ENCODE assay signal across 9 cellular contexts in the genomic region with DNA sequence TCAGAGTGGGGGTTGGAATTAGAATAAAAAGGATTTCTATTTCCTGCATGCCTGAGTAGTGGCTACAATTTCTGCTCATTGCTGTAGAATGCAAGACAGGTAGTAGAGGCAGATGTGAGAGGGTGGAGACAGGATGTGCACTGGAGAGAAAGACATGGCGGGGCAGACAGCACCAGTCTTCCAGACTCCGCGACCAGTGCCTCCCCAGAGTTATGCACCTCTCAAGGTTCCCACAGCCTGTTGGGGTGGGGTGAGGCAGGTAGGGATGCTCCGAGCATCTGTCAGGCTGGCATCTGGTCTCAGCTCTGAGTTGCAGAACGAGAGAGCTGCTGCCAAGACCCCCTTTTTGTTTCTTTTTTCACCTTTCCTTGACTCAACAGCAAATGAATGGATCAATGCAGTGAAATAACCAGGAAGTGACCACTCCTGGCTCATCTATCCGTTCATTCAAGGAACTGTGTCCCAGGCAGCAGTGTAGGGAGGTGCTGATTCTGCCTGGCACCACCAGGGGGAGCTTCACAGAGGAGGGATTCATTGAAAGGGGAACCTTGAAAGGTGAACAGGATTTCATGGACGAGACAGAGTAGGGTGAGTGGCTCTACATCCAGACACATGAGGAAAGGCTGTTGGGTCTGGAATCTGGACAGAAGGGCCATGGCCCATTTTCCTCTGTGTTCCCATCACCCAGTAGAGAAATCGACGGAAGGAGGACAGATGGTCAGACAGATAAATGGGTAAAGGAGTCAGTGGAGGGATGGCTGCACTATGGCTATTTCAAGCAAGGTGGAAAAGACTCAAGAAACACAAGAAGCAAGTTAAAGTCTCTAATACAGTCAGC. TPM values are rescaled to one million over a fixed set of nuclear protein-coding genes. Genes with fewer than 3 reads are reported as not detected.
A peak's percentile ranks its signal among the peaks of the same experiment; 100 is the strongest.
DNase-seq lines count a peak whose midpoint lies in the region; ATAC-seq and TF ChIP-seq lines count a peak whose summit lies in the region.
"Had no signal": no experiment of that assay in that cellular context is flagged by ENCODE, and none has a peak within 500 bp of the region (broad histone marks: within the 10 kb centered on the region; RNA-seq: fewer than 3 reads in every experiment).

No MANE protein-coding gene starts in this region.

- CTCF ChIA-PET in activated CD4-positive, alpha-beta memory T cell treated with anti-CD3 and anti-CD28 coated beads, Interleukin-2, amount 10 ng/mL, durations not matched to agents 7 days and 5 days (lab: Charles Lee) = interaction anchor here (0.7 to 2.0 kb wide), 11 partner anchors 10 to 107 kb away, joined by 3 to 6 read pairs (median 3); no protein-coding TSS in a partner anchor

- H3K9me3 ChIP-seq in endodermal cell (ENCODE audit: control insufficient read depth, low read length) = no peaks in the 10 kb centered on the region

- H3K27me3 ChIP-seq in endodermal cell (ENCODE audit: control insufficient read depth, insufficient read depth, low read length, poor library complexity, severe bottlenecking) = peaks cover 5% of the 10 kb centered on the region

- DNase-seq in NCI-H2107 treated with DMSO at 0.1 percent for 48 hours (lab: John Stamatoyannopoulos, UW; ENCODE audit: unreplicated experiment) (peak; percentile 13), NCI-H2107 (lab: John Stamatoyannopoulos, UW) (no peak), NCI-H2227 (lab: John Stamatoyannopoulos, UW; ENCODE audit: unreplicated experiment) (peak; percentile 74), endodermal cell (peak; percentile 93), mesothelial cell of epicardium (ENCODE audit: low spot score in 2 of 2, unreplicated experiment in 2 of 2) (peak in 1 of 2 experiments; percentile 76)
- DNase-seq in activated CD4-positive, alpha-beta memory T cell treated with anti-CD3 and anti-CD28 coated beads, Interleukin-2, amount 10 ng/mL, durations not matched to agents 7 days and 5 days = peak; percentile 59
- DNase-seq in stimulated activated effector memory CD8-positive, alpha-beta T cell treated with anti-CD3 and anti-CD28 coated beads, Interleukin-12 subunit alpha, Interleukin-12 subunit beta, amount 100 ng/mL, for 72 hours (ENCODE audit: low spot score in 2 of 2) = peak; percentile 37 to 76

- ATAC-seq in HG02623 (IDR thresholded peaks at IDR 0.05; ENCODE audit: unreplicated experiment) = peak; percentile 58
- peak; percentile 70 for ATAC-seq in stimulated activated effector memory CD8-positive, alpha-beta T cell treated with anti-CD3 and anti-CD28 coated beads, Interleukin-12 subunit alpha, Interleukin-12 subunit beta, amount 100 ng/mL, for 72 hours

- no peak overlapping the region for H3K9ac ChIP-seq in endodermal cell (ENCODE audit: extremely low read depth, low read length, poor library complexity, severe bottlenecking)

- no peaks in the 10 kb centered on the region for H3K36me3 ChIP-seq in endodermal cell (ENCODE audit: control insufficient read depth, insufficient read depth, low read length)

- H3K4me1 ChIP-seq in endodermal cell (ENCODE audit: control insufficient read depth, insufficient read depth, low read length) = no peaks in the 10 kb centered on the region

- no peak overlapping the region for H3K27ac ChIP-seq in endodermal cell (ENCODE audit: low read depth, low read length)

- no peaks in the 10 kb centered on the region for H3K36me3 Mint-ChIP-seq in activated CD4-positive, alpha-beta memory T cell treated with anti-CD3 and anti-CD28 coated beads, Interleukin-2, amount 10 ng/mL, durations not matched to agents 7 days and 5 days (ENCODE audit: low read depth)
- H3K36me3 Mint-ChIP-seq in endodermal cell (ENCODE audit: low read depth) (no peaks in the 10 kb centered on the region), mesothelial cell of epicardium (no peaks in the 10 kb centered on the region)
- H3K36me3 Mint-ChIP-seq in stimulated activated effector memory CD8-positive, alpha-beta T cell treated with anti-CD3 and anti-CD28 coated beads, Interleukin-12 subunit alpha, Interleukin-12 subunit beta, amount 100 ng/mL, for 72 hours = no peaks in the 10 kb centered on the region

- H3K27me3 Mint-ChIP-seq in activated CD4-positive, alpha-beta memory T cell treated with anti-CD3 and anti-CD28 coated beads, Interleukin-2, amount 10 ng/mL, durations not matched to agents 7 days and 5 days = peaks cover 5% of the 10 kb centered on the region
- H3K27me3 Mint-ChIP-seq in endodermal cell (ENCODE audit: insufficient read depth) = peaks cover 21% of the 10 kb centered on the region
- H3K27me3 Mint-ChIP-seq in mesothelial cell of epicardium (ENCODE audit: low read depth) = peaks cover 32% of the 10 kb centered on the region

- POLR2A ChIA-PET in activated CD4-positive, alpha-beta memory T cell treated with anti-CD3 and anti-CD28 coated beads, Interleukin-2, amount 10 ng/mL, durations not matched to agents 7 days and 5 days (lab: Charles Lee) = interaction anchor here (0.6 kb wide), 1 partner anchor 631 kb away, joined by 3 read pairs; no protein-coding TSS in a partner anchor

- TF ChIP-seq CTCF in endodermal cell (conservative IDR thresholded peaks at IDR 0.05) (peak; percentile 91), mesothelial cell of epicardium (IDR thresholded peaks at IDR 0.05; ENCODE audit: unreplicated experiment) (peak; percentile 82)

- H3K4me3 ChIP-seq in endodermal cell (ENCODE audit: low read length) = no peak overlapping the region

- H3K4me1 Mint-ChIP-seq in activated CD4-positive, alpha-beta memory T cell treated with anti-CD3 and anti-CD28 coated beads, Interleukin-2, amount 10 ng/mL, durations not matched to agents 7 days and 5 days = no peaks in the 10 kb centered on the region
- H3K4me1 Mint-ChIP-seq in endodermal cell (no peaks in the 10 kb centered on the region), mesothelial cell of epicardium (no peaks in the 10 kb centered on the region)
- H3K4me1 Mint-ChIP-seq in stimulated activated effector memory CD8-positive, alpha-beta T cell treated with anti-CD3 and anti-CD28 coated beads, Interleukin-12 subunit alpha, Interleukin-12 subunit beta, amount 100 ng/mL, for 72 hours = peaks cover 9% of the 10 kb centered on the region

- no peak overlapping the region for H3K4me3 Mint-ChIP-seq in activated CD4-positive, alpha-beta memory T cell treated with anti-CD3 and anti-CD28 coated beads, Interleukin-2, amount 10 ng/mL, durations not matched to agents 7 days and 5 days
- H3K4me3 Mint-ChIP-seq in endodermal cell = no peak overlapping the region
- H3K4me3 Mint-ChIP-seq in mesothelial cell of epicardium = no peak overlapping the region
- H3K4me3 Mint-ChIP-seq in stimulated activated effector memory CD8-positive, alpha-beta T cell treated with anti-CD3 and anti-CD28 coated beads, Interleukin-12 subunit alpha, Interleukin-12 subunit beta, amount 100 ng/mL, for 72 hours = no peak overlapping the region

- H3K9me3 Mint-ChIP-seq in activated CD4-positive, alpha-beta memory T cell treated with anti-CD3 and anti-CD28 coated beads, Interleukin-2, amount 10 ng/mL, durations not matched to agents 7 days and 5 days = peaks cover 5% of the 10 kb centered on the region
- H3K9me3 Mint-ChIP-seq in endodermal cell = no peaks in the 10 kb centered on the region
- H3K9me3 Mint-ChIP-seq in mesothelial cell of epicardium = no peaks in the 10 kb centered on the region
- peaks cover 4% of the 10 kb centered on the region for H3K9me3 Mint-ChIP-seq in stimulated activated effector memory CD8-positive, alpha-beta T cell treated with anti-CD3 and anti-CD28 coated beads, Interleukin-12 subunit alpha, Interleukin-12 subunit beta, amount 100 ng/mL, for 72 hours

- no peak overlapping the region for H3K27ac Mint-ChIP-seq in activated CD4-positive, alpha-beta memory T cell treated with anti-CD3 and anti-CD28 coated beads, Interleukin-2, amount 10 ng/mL, durations not matched to agents 7 days and 5 days
- H3K27ac Mint-ChIP-seq in endodermal cell (no peak overlapping the region), mesothelial cell of epicardium (no peak overlapping the region)
- no peak overlapping the region for H3K27ac Mint-ChIP-seq in stimulated activated effector memory CD8-positive, alpha-beta T cell treated with anti-CD3 and anti-CD28 coated beads, Interleukin-12 subunit alpha, Interleukin-12 subunit beta, amount 100 ng/mL, for 72 hours

- 61 to 65% methylated on average over 5 to 9 of the region's 9 CpGs for WGBS in endodermal cell (ENCODE audit: insufficient coverage in 1 of 2, insufficient read length in 1 of 2), 2 experiments

RNA-seq across cellular contexts. Expression of gene SLC18A3, which starts 17.2 kb away (rescaled TPM):
- total RNA-seq in activated CD4-positive, alpha-beta memory T cell treated with anti-CD3 and anti-CD28 coated beads, Interleukin-2, amount 10 ng/mL, durations not matched to agents 7 days and 5 days = not detected
- total RNA-seq in endodermal cell = not detected
- 2.6 TPM for polyA plus RNA-seq in endodermal cell (2013, experiment 1 of 2)
- 2.5 TPM for polyA plus RNA-seq in endodermal cell (2013, experiment 2 of 2)
- 0.18 to 0.34 TPM (median 0.18 TPM) in 3 replicates for total RNA-seq in mesothelial cell of epicardium

RNA-seq across cellular contexts. Expression of gene CHAT, which starts 20.9 kb away (rescaled TPM):
- not detected for total RNA-seq in activated CD4-positive, alpha-beta memory T cell treated with anti-CD3 and anti-CD28 coated beads, Interleukin-2, amount 10 ng/mL, durations not matched to agents 7 days and 5 days
- not detected for total RNA-seq in endodermal cell
- 1.1 TPM for polyA plus RNA-seq in endodermal cell (2013, experiment 1 of 2)
- polyA plus RNA-seq in endodermal cell (2013, experiment 2 of 2) = 1.1 TPM
- not detected in 3 replicates for total RNA-seq in mesothelial cell of epicardium
- total RNA-seq: frontal cortex had no signal

RNA-seq across cellular contexts. Expression of gene ERCC6, which starts 54.0 kb away (rescaled TPM):
- 10 to 100 TPM; 24.9 to 29.2 TPM for total RNA-seq in activated CD4-positive, alpha-beta memory T cell treated with anti-CD3 and anti-CD28 coated beads, Interleukin-2, amount 10 ng/mL, durations not matched to agents 7 days and 5 days
- 10 to 100 TPM; 18.8 to 19.5 TPM for total RNA-seq in endodermal cell
- 8.6 TPM for polyA plus RNA-seq in endodermal cell (2013, experiment 1 of 2)
- 7.0 TPM for polyA plus RNA-seq in endodermal cell (2013, experiment 2 of 2)
- 32.4 to 37.4 TPM (median 35.4 TPM) in 3 replicates for total RNA-seq in mesothelial cell of epicardium
